In the genomic region with DNA sequence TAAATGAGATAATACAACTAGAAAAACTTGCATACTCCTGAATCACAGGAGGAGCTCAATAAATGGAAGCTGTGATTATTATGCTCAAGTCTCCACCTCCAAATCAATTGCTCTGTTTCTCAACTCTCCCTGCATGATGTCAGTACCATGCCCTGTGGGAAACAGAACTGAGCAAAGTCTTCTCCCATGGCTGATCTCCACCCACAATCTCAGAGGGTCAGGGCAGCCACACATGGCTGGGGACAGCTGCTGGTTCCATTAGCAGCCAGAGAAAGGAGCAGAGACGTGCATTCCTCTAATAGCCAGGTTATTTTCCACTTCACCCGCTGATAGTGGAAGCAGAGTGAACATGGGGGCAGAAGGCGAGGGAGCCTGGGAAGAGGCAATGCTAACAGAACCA, we compare ENCODE assay signal across 4 cellular contexts.
"Had no signal": no experiment of that assay in that cellular context is flagged by ENCODE, and none has a peak within 500 bp of the region (broad histone marks: within the 10 kb centered on the region; RNA-seq: fewer than 3 reads in every experiment).

No MANE protein-coding gene starts in this region.

- DNase-seq: GM23248, GOT3, H7, IMR-90 had no signal
